Comparison of ENCODE assay signal across 17 cellular contexts in genomic region chr10:101878869-101879268, GRCh38. TPM values are rescaled to one million over a fixed set of nuclear protein-coding genes. Genes with fewer than 3 reads are reported as not detected.
DNase-seq lines count a peak whose midpoint lies in the region; ATAC-seq, FAIRE-seq and TF ChIP-seq lines count a peak whose summit lies in the region.
"Had no signal": no experiment of that assay in that cellular context is flagged by ENCODE, and none has a peak within 500 bp of the region (broad histone marks: within the 10 kb centered on the region; RNA-seq: fewer than 3 reads in every experiment).

No MANE protein-coding gene starts in this region.

- no peaks in the 10 kb centered on the region for H4K20me1 ChIP-seq in HepG2 (ENCODE audit: insufficient read depth, low read length)

- H3K9me3 ChIP-seq in A673 (ENCODE audit: low read depth, low read length, poor library complexity, severe bottlenecking) (no peaks in the 10 kb centered on the region), HEK293 (ENCODE audit: control insufficient read depth, insufficient read depth, low read depth, low read length) (no peaks in the 10 kb centered on the region), HepG2 (ENCODE audit: low read length) (no peaks in the 10 kb centered on the region)

- DNase-seq in A673 (ENCODE audit: low spot score) (peak; percentile 53), SK-MEL-5 (ENCODE audit: low read depth, low spot score) (peak; percentile 32), medulla oblongata (ENCODE audit: extremely low spot score) (peak; percentile 65), RKO (ENCODE audit: low spot score) (no peak), GM19239 (ENCODE audit: insufficient read length, low spot score) (no peak), HepG2 (ENCODE audit: low spot score) (no peak)
- DNase-seq: CD4-positive, alpha-beta memory T cell; DMS79; GDM1; Kasumi-1; NCI-H1930; NCI-H2227 treated with DMSO at 0.1 percent for 48 hours; SHP77 treated with DMSO at 0.1 percent for 48 hours had no signal

- no peak for TF ChIP-seq POLR2A in HepG2 (IDR thresholded peaks at IDR 0.05; ENCODE audit: insufficient read depth in 1 of 2, low read depth in 2 of 2, low read length in 2 of 2)

- TF ChIP-seq EP300 in HepG2 (IDR thresholded peaks at IDR 0.05; ENCODE audit: low read depth in 2 of 2, low read length in 2 of 2) (no peak), HepG2 (CRISPR knock-in tag; IDR thresholded peaks at IDR 0.05; ENCODE audit: borderline replicate concordance) (no peak)

- H3K27me3 ChIP-seq in A673 (replicated peaks; ENCODE audit: insufficient read depth, low read depth, low read length, poor library complexity): no peaks in the 10 kb centered on the region
- no peaks in the 10 kb centered on the region for H3K27me3 ChIP-seq in HepG2 (ENCODE audit: control insufficient read depth in 1 of 2, insufficient read depth in 2 of 2, low read length in 2 of 2)

- H3K9ac ChIP-seq in HepG2 (ENCODE audit: insufficient read depth, low read depth, low read length): no peak overlapping the region

- WGBS in HepG2 (ENCODE audit: low lambda C conversion rate): 100% methylated on average over 3 of the region's 3 CpGs

- no TSS peak for BruUV-seq in A673 (replicated peaks; lab: Mats Ljungman, UMichigan)
- BruUV-seq in HepG2 (replicated peaks; lab: Mats Ljungman, UMichigan): no TSS peak

- H3K4me2 ChIP-seq in HepG2 (ENCODE audit: low read depth, low read length): no peak overlapping the region

- ATAC-seq in GM19467 (IDR thresholded peaks at IDR 0.05; ENCODE audit: unreplicated experiment): no peak
- ATAC-seq in HepG2: no peak

- in situ Hi-C loops in SK-MEL-5 (cut with HindIII; ENCODE audit: low pct_unique_long_range_greater_than_20kb, low sequenced_read_pairs) (loop anchor here (25.0 kb wide), 1 partner anchor 108 kb away; no protein-coding TSS in a partner anchor), HepG2 (cut with HindIII; ENCODE audit: extremely low pct_ligation_motif_present, low pct_unique_long_range_greater_than_20kb) (no loop called here)

- no peak for TF ChIP-seq CTCF in A673 (conservative IDR thresholded peaks at IDR 0.05; ENCODE audit: low read depth, low read length)
- TF ChIP-seq CTCF in HEK293 (tag by site-specific recombination; IDR thresholded peaks at IDR 0.05): no peak
- TF ChIP-seq CTCF in HepG2 (CRISPR knock-in tag; IDR thresholded peaks at IDR 0.05): no peak

- CTCF ChIA-PET in A673 (lab: Charles Lee) (interaction anchor here (0.6 to 0.7 kb wide), 2 partner anchors 68 to 1101 kb away, joined by 3 to 8 read pairs; no protein-coding TSS in a partner anchor), HEK293 (lab: Yijun Ruan, JAX) (interaction anchor here (0.6 to 7.5 kb wide), 6 partner anchors 11 to 1160 kb away, joined by 4 to 55 read pairs (median 11); no protein-coding TSS in a partner anchor), HepG2 (lab: Yijun Ruan, JAX; ENCODE audit: low intra/inter-chr PET ratio, low total read pairs) (no interaction called here)

- H3K79me2 ChIP-seq in HepG2 (ENCODE audit: insufficient read depth, low read length): no peaks in the 10 kb centered on the region

- H3K36me3 ChIP-seq in A673 (ENCODE audit: insufficient read depth, low read length, poor library complexity, severe bottlenecking) (no peaks in the 10 kb centered on the region), HEK293 (ENCODE audit: control insufficient read depth in 2 of 2, insufficient read depth in 1 of 2, low read length in 2 of 2) (no peaks in the 10 kb centered on the region; a peak in 1 of 3 replicates), HepG2 (replicated peaks in 1 of 2; ENCODE audit: control insufficient read depth in 1 of 2, insufficient read depth in 2 of 2, low read length in 2 of 2) (peaks cover 0 to 1% of the 10 kb centered on the region in 2 experiments; a peak in 2 of 5 replicates)

- TF ChIP-seq RAD21 in HepG2 (CRISPR knock-in tag; IDR thresholded peaks at IDR 0.05): no peak

- intact Hi-C loops in A673 (cut with micrococcal nuclease; ENCODE audit: unreplicated experiment): no loop called here
- intact Hi-C loops in HepG2 (cut with micrococcal nuclease; ENCODE audit: unreplicated experiment): no loop called here

- H3K4me3 ChIP-seq in A673 (ENCODE audit: low read depth, low read length, poor library complexity, severe bottlenecking): no peak overlapping the region
- no peak overlapping the region for H3K4me3 ChIP-seq in HEK293 (ENCODE audit: low read depth, low read length)
- H3K4me3 ChIP-seq in HepG2 (replicated peaks in 1 of 3; ENCODE audit: insufficient read depth in 1 of 3, low read depth in 2 of 3, low read length in 3 of 3): no peak overlapping the region

- FAIRE-seq in GM19239 (lab: Jason Lieb, UNC) (no peak), HepG2 (lab: Jason Lieb, UNC) (no peak)
- FAIRE-seq: GM12892, H1 had no signal

- POLR2A ChIA-PET in A673 (lab: Charles Lee; ENCODE audit: low non-redundant PET): no interaction called here
- POLR2A ChIA-PET in HEK293 (lab: Yijun Ruan, JAX): no interaction called here
- POLR2A ChIA-PET in HepG2 (lab: Yijun Ruan, JAX): no interaction called here

- H2AFZ ChIP-seq in HepG2 (ENCODE audit: low read length): no peak overlapping the region

- H3K27ac ChIP-seq in A673 (ENCODE audit: low read depth, low read length, poor library complexity, severe bottlenecking) (no peak overlapping the region), HEK293 (ENCODE audit: extremely low read depth, low read depth, low read length) (no peak overlapping the region), HepG2 (ENCODE audit: extremely low read length, insufficient read depth, low read length) (no peak overlapping the region)

- no peaks in the 10 kb centered on the region for H3K4me1 ChIP-seq in A673 (ENCODE audit: insufficient read depth, low read length, poor library complexity, severe bottlenecking)
- no peaks in the 10 kb centered on the region; the same call in 1 of the 2 replicates for H3K4me1 ChIP-seq in HEK293 (ENCODE audit: control insufficient read depth, insufficient read depth, low read length)
- H3K4me1 ChIP-seq in HepG2 (ENCODE audit: insufficient read depth, low read length): no peaks in the 10 kb centered on the region

TF ChIP-seq in HEK293, 187 proteins besides CTCF, POLR2A, EP300 and RAD21 (continues in another document):
- TF ChIP-seq AEBP2 (tag by site-specific recombination; IDR thresholded peaks at IDR 0.05; ENCODE audit: borderline replicate concordance) (no peak), ZNF335 (tag by site-specific recombination; conservative IDR thresholded peaks at IDR 0.05) (peak; percentile 61)

TF ChIP-seq in HepG2, 621 proteins besides CTCF, POLR2A, EP300 and RAD21 (continues in another document):
- no peak for TF ChIP-seq SPEN (CRISPR knock-in tag; IDR thresholded peaks at IDR 0.05; ENCODE audit: low read depth)
- TF ChIP-seq SKI (IDR thresholded peaks at IDR 0.05; ENCODE audit: partially characterized antibody): no peak
- TF ChIP-seq SNRNP70 (IDR thresholded peaks at IDR 0.05; ENCODE audit: low read depth, low read length): no peak
- TF ChIP-seq ZNF280B (CRISPR knock-in tag; IDR thresholded peaks at IDR 0.05; ENCODE audit: borderline replicate concordance): no peak
- no peak for TF ChIP-seq RFX1 (IDR thresholded peaks at IDR 0.05)
- no peak for TF ChIP-seq TOPORS (CRISPR knock-in tag; IDR thresholded peaks at IDR 0.05)
- TF ChIP-seq AGO1 (IDR thresholded peaks at IDR 0.05; ENCODE audit: low read depth, low read length, poor library complexity, severe bottlenecking): no peak
- no peak for TF ChIP-seq NFYC (CRISPR knock-in tag; IDR thresholded peaks at IDR 0.05)
- TF ChIP-seq JARID2 (CRISPR knock-in tag; IDR thresholded peaks at IDR 0.05; ENCODE audit: insufficient replicate concordance): no peak

RNA-seq across cellular contexts. Expression of gene KCNIP2, which starts 35.3 kb away (rescaled TPM):
- total RNA-seq in A673 (2021): 0.86 and 2.8 TPM in 2 replicates
- 1.1 and 1.6 TPM in 2 replicates for total RNA-seq in SK-MEL-5 (2014; rRNA removed; shearing (Covaris generic))
- polyA plus RNA-seq in SK-MEL-5 (2015; cell fraction: cytosol; rRNA removed): 0.58 and 8.0 TPM in 2 replicates
- polyA plus RNA-seq in SK-MEL-5 (2015; cell fraction: nucleus; rRNA removed): 13.0 and 15.1 TPM in 2 replicates
- total RNA-seq in HepG2 (2016; rRNA removed; fragmentation: Illumina TruSeq; extraction: Trizol): 0.42 TPM in 1 of 2 replicates, not detected in the other
- not detected in 2 replicates for total RNA-seq in HepG2 (2016; cell fraction: cytosol; rRNA removed; fragmentation: Illumina TruSeq; extraction: Trizol; ENCODE audit: low read depth)
- total RNA-seq in HepG2 (2016; cell fraction: insoluble cytoplasmic fraction; rRNA removed; fragmentation: Illumina TruSeq; extraction: Trizol): 0.13 and 0.52 TPM in 2 replicates
- total RNA-seq in HepG2 (2016; cell fraction: membrane; rRNA removed; fragmentation: Illumina TruSeq; extraction: Trizol): not detected in 2 replicates
- total RNA-seq in HepG2 (2016; cell fraction: nucleus; rRNA removed; fragmentation: Illumina TruSeq; extraction: Trizol): 1.1 and 1.7 TPM in 2 replicates
- 0.70 and 0.88 TPM in 2 replicates for polyA plus RNA-seq in HepG2 (2011; rRNA removed)
- 0.13 TPM in 1 of 2 replicates, not detected in the other for polyA plus RNA-seq in HepG2 (2011; cell fraction: cytosol; rRNA removed)
- polyA plus RNA-seq in HepG2 (2011; cell fraction: nucleus; rRNA removed): 3.4 and 3.8 TPM in 2 replicates
- 1.0 and 1.6 TPM in 2 replicates for polyA plus RNA-seq in HepG2 (2012)
- not detected in 2 replicates for polyA plus RNA-seq in HepG2 (2016; cell fraction: cytosol; fragmentation: Illumina TruSeq; extraction: Trizol; ENCODE audit: low read depth)
- not detected in 2 replicates for polyA plus RNA-seq in HepG2 (2016; cell fraction: insoluble cytoplasmic fraction; fragmentation: Illumina TruSeq; extraction: Trizol; ENCODE audit: low read depth)
- not detected in 2 replicates for polyA plus RNA-seq in HepG2 (2016; cell fraction: membrane; fragmentation: Illumina TruSeq; extraction: Trizol; ENCODE audit: low read depth)
- 2.7 and 2.9 TPM in 2 replicates for polyA plus RNA-seq in HepG2 (2016; cell fraction: nucleus; fragmentation: Illumina TruSeq; extraction: Trizol; ENCODE audit: insufficient read depth, low read depth)
- polyA minus RNA-seq in HepG2 (2011; rRNA and poly(A)+ RNA removed; ENCODE audit: low replicate concordance): 1.2 and 2.3 TPM in 2 replicates
- not detected in 2 replicates for polyA minus RNA-seq in HepG2 (2011; cell fraction: cytosol; rRNA and poly(A)+ RNA removed)
- 4.1 and 7.7 TPM in 2 replicates for polyA minus RNA-seq in HepG2 (2011; cell fraction: nucleus; rRNA and poly(A)+ RNA removed)

Comparison
In these comparisons a context has a peak if more than half of its experiments do, and no peak if none do; other contexts are left out.
1. DNase-seq: peak in A673 (single experiment), SK-MEL-5 (single experiment) and medulla oblongata (single experiment); none in RKO (single experiment), GM19239 (single experiment) and HepG2 (single experiment).